35 cellular contexts compared by ENCODE assay signal in genomic region chrX:135505356-135505755, GRCh38. TPM values are rescaled to one million over a fixed set of nuclear protein-coding genes. Genes with fewer than 3 reads are reported as not detected.
"Had no signal": no experiment of that assay in that cellular context is flagged by ENCODE, and none has a peak within 500 bp of the region (broad histone marks: within the 10 kb centered on the region; RNA-seq: fewer than 3 reads in every experiment).

No MANE protein-coding gene starts in this region.

- H3K9me3 ChIP-seq: MG63 had no signal

- H3K36me3 Mint-ChIP-seq: activated CD4-positive, alpha-beta memory T cell treated with anti-CD3 and anti-CD28 coated beads for 36 hours; activated naive CD8-positive, alpha-beta T cell; IgD-negative memory B cell had no signal

- H3K36me3 ChIP-seq: brain microvascular endothelial cell, MG63 had no signal

- H3K27me3 ChIP-seq: brain microvascular endothelial cell, MG63 had no signal

- H3K4me3 ChIP-seq: MG63, PC-9 had no signal

- H3K9me3 Mint-ChIP-seq: activated B cell treated with CpG ODN at 0.5 μM for 24 hours; activated CD4-positive, alpha-beta memory T cell treated with anti-CD3 and anti-CD28 coated beads for 36 hours; activated naive CD4-positive, alpha-beta T cell treated with anti-CD3 and anti-CD28 coated beads for 36 hours; activated naive CD8-positive, alpha-beta T cell treated with anti-CD3 and anti-CD28 coated beads, Interleukin-2, amount 50 U/mL, for 24 hours; activated T-cell treated with anti-CD3 and anti-CD28 coated beads, Interleukin-2, amount 50 U/mL, for 4 hours; activated T-helper 1 cell treated with anti-CD3 and anti-CD28 coated beads, Interleukin-12 subunit alpha, Interleukin-12 subunit beta, Interleukin-2, Interleukin-4 antibody, amounts not matched to agents 30 ng/mL and 10 ng/mL and 1 ng/mL, durations not matched to agents 14 hours and 24 hours and 36 hours; IgD-negative memory B cell had no signal

- H3K4me1 Mint-ChIP-seq: activated B cell treated with CpG ODN at 0.5 μM for 24 hours; activated naive CD8-positive, alpha-beta T cell treated with anti-CD3 and anti-CD28 coated beads, Interleukin-2, amount 50 U/mL, for 24 hours had no signal

- DNase-seq: activated B cell treated with CpG ODN at 0.5 μM for 24 hours; activated CD4-positive, alpha-beta memory T cell treated with anti-CD3 and anti-CD28 coated beads for 36 hours; activated CD4-positive, alpha-beta T cell treated with anti-CD3 and anti-CD28 coated beads for 4 hours; activated CD4-positive, alpha-beta T cell treated with anti-CD3 and anti-CD28 coated beads, Interleukin-2, amount 50 U/mL, for 1 hour; activated CD4-positive, CD25-positive, alpha-beta regulatory T cell treated with anti-CD3 and anti-CD28 coated beads, Interleukin-2, amount 50 U/mL, for 72 hours; activated CD8-positive, alpha-beta memory T cell treated with anti-CD3 and anti-CD28 coated beads, Interleukin-2, amount 50 U/mL, for 4 hours; activated gamma-delta T cell treated with Interleukin-2 at 50 U/mL for 16 hours; activated naive CD4-positive, alpha-beta T cell treated with anti-CD3 and anti-CD28 coated beads for 36 hours; activated naive CD8-positive, alpha-beta T cell treated with anti-CD3 and anti-CD28 coated beads, Interleukin-2, amount 50 U/mL, for 24 hours; activated T-cell treated with anti-CD3 and anti-CD28 coated beads for 4 hours; activated T-cell treated with anti-CD3 and anti-CD28 coated beads, Interleukin-2, amount 50 U/mL, for 4 hours; anterior cingulate cortex; brain microvascular endothelial cell; Karpas-422; KBM-7; MG63; NCI-H1048; NCI-H1436 treated with DMSO at 0.1 percent for 48 hours; NCI-H1694 treated with DMSO at 0.1 percent for 48 hours; NCI-H2029 treated with DMSO at 0.1 percent for 48 hours; NCI-H2171 treated with DMSO at 0.1 percent for 48 hours; NCI-H345; NCI-H524 treated with DMSO at 0.1 percent for 48 hours; NCI-H748 treated with DMSO at 0.1 percent for 48 hours; NK-92 treated with Interleukin-12 subunit alpha and Interleukin-12 subunit beta, amount 100 ng/mL, for 24 hours; PC-9; Right ventricle myocardium superior; SW 1271; T-helper 1 cell; T-helper 2 cell; T-helper 9 cell had no signal

- H3K27ac ChIP-seq: brain microvascular endothelial cell, PC-9, VCaP had no signal

- H3K27ac Mint-ChIP-seq: activated B cell treated with CpG ODN at 0.5 μM for 24 hours; activated CD4-positive, alpha-beta memory T cell treated with anti-CD3 and anti-CD28 coated beads for 36 hours; activated naive CD4-positive, alpha-beta T cell treated with anti-CD3 and anti-CD28 coated beads for 36 hours; activated naive CD8-positive, alpha-beta T cell; activated naive CD8-positive, alpha-beta T cell treated with anti-CD3 and anti-CD28 coated beads, Interleukin-2, amount 50 U/mL, for 24 hours; activated T-helper 1 cell treated with anti-CD3 and anti-CD28 coated beads, Interleukin-12 subunit alpha, Interleukin-12 subunit beta, Interleukin-2, Interleukin-4 antibody, amounts not matched to agents 30 ng/mL and 10 ng/mL and 1 ng/mL, durations not matched to agents 14 hours and 24 hours and 36 hours; IgD-negative memory B cell had no signal

- H3K27me3 Mint-ChIP-seq: activated B cell treated with CpG ODN at 0.5 μM for 24 hours; activated CD4-positive, alpha-beta memory T cell treated with anti-CD3 and anti-CD28 coated beads for 36 hours; activated naive CD8-positive, alpha-beta T cell; activated naive CD8-positive, alpha-beta T cell treated with anti-CD3 and anti-CD28 coated beads, Interleukin-2, amount 50 U/mL, for 24 hours had no signal

- H3K4me3 Mint-ChIP-seq: activated B cell treated with CpG ODN at 0.5 μM for 24 hours; activated CD4-positive, alpha-beta memory T cell treated with anti-CD3 and anti-CD28 coated beads for 36 hours; activated naive CD4-positive, alpha-beta T cell treated with anti-CD3 and anti-CD28 coated beads for 36 hours; activated naive CD8-positive, alpha-beta T cell; activated naive CD8-positive, alpha-beta T cell treated with anti-CD3 and anti-CD28 coated beads, Interleukin-2, amount 50 U/mL, for 24 hours; activated T-cell treated with anti-CD3 and anti-CD28 coated beads, Interleukin-2, amount 50 U/mL, for 4 hours; activated T-helper 1 cell treated with anti-CD3 and anti-CD28 coated beads, Interleukin-12 subunit alpha, Interleukin-12 subunit beta, Interleukin-2, Interleukin-4 antibody, amounts not matched to agents 30 ng/mL and 10 ng/mL and 1 ng/mL, durations not matched to agents 14 hours and 24 hours and 36 hours; IgD-negative memory B cell had no signal

RNA-seq across cellular contexts. Expression of gene INTS6L, which starts 15.1 kb away (rescaled TPM):
- total RNA-seq: PC-9 had no signal
